In the genomic region with DNA sequence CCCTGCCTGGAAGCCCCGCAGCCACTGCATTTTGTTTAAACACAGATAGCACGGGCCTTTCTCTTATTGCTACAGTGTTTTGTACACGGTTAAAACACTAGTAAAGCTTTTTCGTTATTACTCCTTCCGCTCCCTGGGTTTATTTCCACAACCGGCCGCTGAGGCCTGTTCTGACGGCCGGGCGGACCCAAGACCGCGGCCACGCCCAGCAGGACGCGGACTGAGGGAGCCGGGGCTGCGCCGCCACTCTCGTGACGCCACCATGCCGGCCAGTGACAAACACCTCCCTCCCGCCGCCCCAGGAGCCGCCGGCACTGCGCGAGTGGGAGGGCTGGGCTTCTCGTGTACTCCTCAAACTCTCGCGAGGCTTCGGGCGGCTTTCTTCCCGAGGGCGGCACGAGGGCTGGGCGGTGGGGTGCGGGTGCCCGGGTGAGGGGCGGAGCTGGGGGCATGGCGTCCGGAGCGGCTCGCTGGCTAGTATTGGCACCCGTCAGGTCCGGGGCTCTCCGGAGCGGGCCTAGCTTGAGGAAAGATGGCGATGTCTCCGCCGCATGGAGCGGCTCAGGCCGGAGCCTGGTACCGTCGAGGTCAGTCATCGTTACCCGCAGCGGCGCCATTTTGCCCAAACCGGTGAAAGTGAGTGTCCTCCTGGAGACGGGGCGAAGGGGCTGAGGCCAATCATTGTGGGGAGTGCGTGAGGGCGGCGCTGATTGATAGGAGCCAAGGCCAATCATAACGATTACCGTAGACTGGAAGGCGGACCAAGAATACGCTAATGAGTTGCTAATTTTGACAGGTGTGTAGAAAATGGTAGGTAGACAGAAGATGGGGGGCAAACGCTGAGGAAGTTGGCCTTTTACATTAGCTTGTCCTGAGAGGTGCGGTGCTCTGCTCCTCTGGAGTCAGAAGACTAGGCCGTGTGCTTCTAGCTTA, we compare ENCODE assay signal across 8 cellular contexts. TPM values are rescaled to one million over a fixed set of nuclear protein-coding genes. Genes with fewer than 3 reads are reported as not detected.
DNase-seq lines count a peak whose midpoint lies in the region; ATAC-seq and TF ChIP-seq lines count a peak whose summit lies in the region.

A gene with protein sequence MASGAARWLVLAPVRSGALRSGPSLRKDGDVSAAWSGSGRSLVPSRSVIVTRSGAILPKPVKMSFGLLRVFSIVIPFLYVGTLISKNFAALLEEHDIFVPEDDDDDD (plus strand): TSS at position 382 of the 933 bp plus-strand sequence. CDS start 69 bp downstream, at position 451.

- H3K4me3 Mint-ChIP-seq in CD8-positive, alpha-beta memory T cell = peak within 1 kb of the TSS; percentile 93 to 98 (median 96)

- peak within 1 kb of the TSS; percentile 97 to 100 (median 98) for H3K27ac Mint-ChIP-seq in CD8-positive, alpha-beta memory T cell

- TF ChIP-seq CTCF in lung (IDR thresholded peaks at IDR 0.05; ENCODE audit: control extremely low read depth, extremely low read depth) = no peak

- WGBS in lung, 2 donors = 0% methylated on average over 68 to 71 of the region's 71 CpGs

- no peaks in the 10 kb centered on the region for H3K27me3 Mint-ChIP-seq in CD8-positive, alpha-beta memory T cell

- H3K4me1 ChIP-seq in CD8-positive, alpha-beta memory T cell (ENCODE audit: insufficient read depth, low read length) = peaks cover 24% of the 10 kb centered on the region
- peaks cover 11 to 12% of the 10 kb centered on the region in 2 donors for H3K4me1 ChIP-seq in lung (ENCODE audit: control insufficient read depth in 2 of 2, insufficient read depth in 2 of 2, low read length in 2 of 2)

- peaks cover 2 to 40% (median 6%) of the 10 kb centered on the region in 3 donors for H3K36me3 Mint-ChIP-seq in CD8-positive, alpha-beta memory T cell

- H3K27me3 ChIP-seq in CD8-positive, alpha-beta memory T cell (ENCODE audit: insufficient read depth, low read length, poor library complexity, severe bottlenecking) = no peaks in the 10 kb centered on the region
- no peaks in the 10 kb centered on the region for H3K27me3 ChIP-seq in lung (ENCODE audit: control insufficient read depth, insufficient read depth)

- peak within 1 kb of the TSS; percentile 81 for H3K4me3 ChIP-seq in CD8-positive, alpha-beta memory T cell (ENCODE audit: low read length)
- peak within 1 kb of the TSS; percentile 71 for H3K4me3 ChIP-seq in lung

- peak within 1 kb of the TSS; percentile 92 for H3K27ac ChIP-seq in CD8-positive, alpha-beta memory T cell (ENCODE audit: low read depth, low read length)
- peak within 1 kb of the TSS; percentile 95 to 98 for H3K27ac ChIP-seq in lung (ENCODE audit: low read depth in 1 of 2, low read length in 1 of 2)

- CTCF ChIA-PET in CD8-positive, alpha-beta memory T cell (lab: Charles Lee) = interaction anchor here (2.0 to 4.7 kb wide), 3 partner anchors 10 to 365 kb away, joined by 4 to 41 read pairs (median 9); a partner anchor contains a TSS

- H3K36me3 ChIP-seq in CD8-positive, alpha-beta memory T cell (ENCODE audit: insufficient read depth, low read length) = peaks cover 17% of the 10 kb centered on the region
- peaks cover 12 to 23% of the 10 kb centered on the region in 2 donors for H3K36me3 ChIP-seq in lung (ENCODE audit: control insufficient read depth in 2 of 2, insufficient read depth in 2 of 2, low read length in 2 of 2)

- ATAC-seq in GM19468 (IDR thresholded peaks at IDR 0.05; ENCODE audit: extremely low read depth, unreplicated experiment) (peak; percentile 72), lung (ENCODE audit: insufficient read depth, low FRiP score) (peak; percentile 96)

- peaks cover 30 to 57% (median 37%) of the 10 kb centered on the region in 3 donors for H3K4me1 Mint-ChIP-seq in CD8-positive, alpha-beta memory T cell

- POLR2A ChIA-PET in CD8-positive, alpha-beta memory T cell (lab: Charles Lee) = interaction anchor here (0.5 to 3.0 kb wide), 11 partner anchors 9 to 365 kb away, joined by 3 to 68 read pairs (median 5); a partner anchor contains a TSS

- DNase-seq in CD8-positive, alpha-beta memory T cell = peak; percentile 98 to 99 (median 99)
- peak; percentile 89 for DNase-seq in HS-5 (ENCODE audit: low read depth)
- peak; percentile 93 for DNase-seq in NK-92 treated with Interleukin-12 subunit alpha and Interleukin-12 subunit beta, amount 100 ng/mL, for 24 hours (lab: John Stamatoyannopoulos, UW)
- peak; percentile 99 for DNase-seq in activated CD8-positive, alpha-beta memory T cell treated with anti-CD3 and anti-CD28 coated beads for 24 hours
- DNase-seq in effector CD4-positive, alpha-beta T cell = peak; percentile 99
- DNase-seq in lung (ENCODE audit: low spot score) = peak; percentile 100
- peak; percentile 97 to 98 (median 97) for DNase-seq in stimulated activated CD4-positive, alpha-beta T cell treated with anti-CD3 and anti-CD28 coated beads, TNF-alpha, amount 100 ng/mL, for 4 hours (ENCODE audit: low read depth in 3 of 3)

- H3K9me3 ChIP-seq in CD8-positive, alpha-beta memory T cell (ENCODE audit: low read length) = no peaks in the 10 kb centered on the region
- H3K9me3 ChIP-seq in lung (ENCODE audit: control insufficient read depth in 2 of 2, insufficient read depth in 1 of 2, low read length in 1 of 2) = no peaks in the 10 kb centered on the region

- no peaks in the 10 kb centered on the region for H3K9me3 Mint-ChIP-seq in CD8-positive, alpha-beta memory T cell

RNA-seq across cellular contexts. Expression of the gene that starts here (rescaled TPM):
- 10 to 100 TPM; 67.9 to 74.5 TPM for total RNA-seq in CD8-positive, alpha-beta memory T cell
- polyA plus RNA-seq in CD8-positive, alpha-beta memory T cell = 160 TPM
- 100 to 1,000 TPM in 1 of 2 donors, 10 to 100 TPM in 1; 34.7 to 133 TPM for total RNA-seq in lung
- polyA plus RNA-seq in lung = 100 to 1,000 TPM in 1 of 2 donors, 10 to 100 TPM in 1; 67.4 to 167 TPM

Comparison
In these comparisons a context has a peak if more than half of its experiments do, and no peak if none do; other contexts are left out.
1. Peak in every context shown above with its lines: DNase-seq, ATAC-seq, H3K4me3 ChIP-seq and H3K27ac ChIP-seq.